ENCODE assay signal across 8 cellular contexts in the genomic region with DNA sequence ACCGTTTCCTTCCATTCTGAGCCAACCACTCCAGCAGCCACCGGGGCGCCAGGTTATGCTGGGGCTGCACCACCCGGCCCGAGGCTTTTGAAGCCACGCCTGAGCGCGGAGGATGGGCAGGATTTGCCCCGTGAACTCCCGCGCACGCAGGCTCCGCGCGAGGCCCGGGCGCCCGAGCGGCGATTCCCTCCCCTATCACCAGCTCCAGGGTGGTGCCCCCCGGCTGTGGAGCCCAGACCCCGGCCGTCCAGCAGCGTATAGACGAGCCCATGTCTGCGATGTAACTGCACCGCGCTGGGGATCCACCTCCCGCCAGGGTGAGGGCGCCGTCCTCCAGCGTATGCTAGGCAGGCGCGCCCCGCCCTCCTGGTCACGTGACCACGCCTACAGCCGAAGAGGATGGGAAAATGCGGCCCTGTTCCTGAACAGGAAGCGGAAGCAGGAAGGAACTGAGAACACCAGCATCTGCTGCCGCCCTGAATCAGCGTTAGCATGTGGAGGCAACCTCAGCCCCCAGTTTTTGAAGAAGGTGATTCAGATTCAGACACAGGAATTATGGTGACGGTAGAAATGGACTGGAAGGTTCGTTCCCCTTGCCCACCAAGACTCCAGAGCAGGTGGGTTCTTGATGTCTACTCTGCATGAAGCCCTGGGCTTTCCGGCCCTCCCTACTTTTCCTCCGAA. TPM values are rescaled to one million over a fixed set of nuclear protein-coding genes. Genes with fewer than 3 reads are reported as not detected.
DNase-seq lines count a peak whose midpoint lies in the region; ATAC-seq and TF ChIP-seq lines count a peak whose summit lies in the region.

No MANE protein-coding gene starts in this region.

- intact Hi-C loops in heart left ventricle (cut with DNase I) (loop anchor here in 7 of 10 donors (1.0 to 10.0 kb wide), 8 partner anchors 36 to 364 kb away; partner anchors contain the start of genes DYRK1A (in 4 of the 7) and VPS26C (in 4 of the 7)), posterior vena cava (cut with DNase I) (no loop called here), upper lobe of right lung (cut with DNase I) (no loop called here)

- DNase-seq in GM12865 (ENCODE audit: low read depth), result peak; percentile 98
- DNase-seq in NCI-H1092 treated with DMSO at 0.1 percent for 48 hours (lab: John Stamatoyannopoulos, UW), result peak; percentile 79
- DNase-seq in adipocyte (ENCODE audit: low read depth), result peak; percentile 96
- peak; percentile 95 to 97 (median 97) for DNase-seq in heart left ventricle
- peak; percentile 99 for DNase-seq in posterior vena cava (ENCODE audit: low spot score)
- DNase-seq in upper lobe of right lung, result peak; percentile 98

- peaks cover 33% of the 10 kb centered on the region for H3K79me2 ChIP-seq in SU-DHL-6 (ENCODE audit: insufficient read depth, low read length)

- H3K4me3 ChIP-seq in GM12865 (ENCODE audit: low read depth, low read length) (peak overlapping the region; percentile 66), SU-DHL-6 (ENCODE audit: insufficient read depth, low read length, poor library complexity, severe bottlenecking) (peak overlapping the region; percentile 65), adipocyte (ENCODE audit: low read length) (peak overlapping the region; percentile 96), heart left ventricle (peak overlapping the region; percentile 38 to 84 (median 70)), upper lobe of right lung (peak overlapping the region; percentile 60)

- H3K9me3 ChIP-seq in SU-DHL-6 (ENCODE audit: insufficient read depth, low read length) (no peaks in the 10 kb centered on the region), adipocyte (ENCODE audit: control insufficient read depth, low read length) (no peaks in the 10 kb centered on the region), heart left ventricle (no peaks in the 10 kb centered on the region), upper lobe of right lung (no peaks in the 10 kb centered on the region)

- TF ChIP-seq CTCF in GM12865 (IDR thresholded peaks at IDR 0.05; ENCODE audit: insufficient read depth, low read depth, low read length, missing control alignments) (peak; percentile 73), SU-DHL-6 (IDR thresholded peaks at IDR 0.05; ENCODE audit: insufficient read depth, low read length, poor library complexity, severe bottlenecking) (peak; percentile 28), heart left ventricle (IDR thresholded peaks at IDR 0.05) (peak; percentile 2 to 76 (median 50)), upper lobe of right lung (IDR thresholded peaks at IDR 0.05) (peak; percentile 32)

- no peaks in the 10 kb centered on the region for H4K20me1 ChIP-seq in SU-DHL-6 (ENCODE audit: low read depth, low read length)

- H3K27ac ChIP-seq in SU-DHL-6 (ENCODE audit: low read depth, low read length), result peak overlapping the region; percentile 54
- H3K27ac ChIP-seq in heart left ventricle, result peak overlapping the region; percentile 71 to 94 (median 86)
- peak overlapping the region; percentile 70 for H3K27ac ChIP-seq in upper lobe of right lung

- H3K4me1 ChIP-seq in adipocyte (ENCODE audit: control insufficient read depth, insufficient read depth, low read length) (peaks cover 13% of the 10 kb centered on the region), heart left ventricle (peaks cover 0 to 18% (median 10%) of the 10 kb centered on the region in 12 donors), upper lobe of right lung (peaks cover 9% of the 10 kb centered on the region)

- H3K36me3 ChIP-seq in SU-DHL-6 (ENCODE audit: low read length), result 0 out of 2 replicates have a peak, but pooled peaks cover 4% of the 10 kb centered on the region
- H3K36me3 ChIP-seq in adipocyte (ENCODE audit: control insufficient read depth, insufficient read depth, low read length, severe bottlenecking), result peaks cover 30% of the 10 kb centered on the region
- peaks cover 0 to 34% (median 27%) of the 10 kb centered on the region in 9 donors for H3K36me3 ChIP-seq in heart left ventricle
- peaks cover 26% of the 10 kb centered on the region for H3K36me3 ChIP-seq in upper lobe of right lung

- H2AFZ ChIP-seq in SU-DHL-6 (ENCODE audit: low read depth, low read length, severe bottlenecking), result peak overlapping the region; percentile 95

- H3F3A ChIP-seq in SU-DHL-6 (ENCODE audit: insufficient read depth), result peaks cover 11% of the 10 kb centered on the region

- peak overlapping the region; percentile 76 for H3K4me2 ChIP-seq in SU-DHL-6 (ENCODE audit: low read depth, low read length, poor library complexity, severe bottlenecking)

- ATAC-seq in HG02610 (IDR thresholded peaks at IDR 0.05; ENCODE audit: unreplicated experiment) (peak; percentile 78), heart left ventricle (peak; percentile 96 to 98 (median 96)), upper lobe of right lung (peak; percentile 97)

- H3K27me3 ChIP-seq in SU-DHL-6 (ENCODE audit: low read length), result no peaks in the 10 kb centered on the region
- H3K27me3 ChIP-seq in adipocyte (replicated peaks; ENCODE audit: control insufficient read depth, insufficient read depth, low read length), result no peaks in the 10 kb centered on the region
- H3K27me3 ChIP-seq in heart left ventricle, result no peaks in the 10 kb centered on the region
- H3K27me3 ChIP-seq in upper lobe of right lung, result no peaks in the 10 kb centered on the region

- H3K9ac ChIP-seq in SU-DHL-6 (ENCODE audit: low read length) (peak overlapping the region; percentile 71), adipocyte (ENCODE audit: low read length) (peak overlapping the region; percentile 90)

- WGBS in heart left ventricle, 4 donors, result 6 to 13% (median 6%) methylated on average over 22 to 46 of the region's 46 CpGs

- no peaks in the 10 kb centered on the region for H3K9me2 ChIP-seq in SU-DHL-6 (replicated peaks; ENCODE audit: insufficient read depth, low read length)

- peak in 1 of 2 donors; percentile 65 for TF ChIP-seq POLR2A in heart left ventricle (IDR thresholded peaks at IDR 0.05)

RNA-seq across cellular contexts. Expression of gene VPS26C, which starts 46.0 kb away (rescaled TPM):
- total RNA-seq in heart left ventricle, result 10 to 100 TPM; 42.1 to 88.6 (median 53.5) TPM
- 10 to 100 TPM; 18.1 to 56.7 TPM for polyA plus RNA-seq in heart left ventricle
- total RNA-seq in posterior vena cava, result 10 to 100 TPM; 42.0 to 44.4 TPM
- 57.6 TPM for total RNA-seq in upper lobe of right lung

Comparison
In these comparisons a context has a peak if more than half of its experiments do, and no peak if none do; other contexts are left out.
1. Peak in every context shown above with its lines: DNase-seq, ATAC-seq, H3K4me3 ChIP-seq and H3K27ac ChIP-seq.
2. intact Hi-C loops: an anchor here in heart left ventricle (1.0 to 10.0 kb wide); none called in posterior vena cava and upper lobe of right lung.